Comparison of ENCODE assay signal across 8 cellular contexts in the genomic region with DNA sequence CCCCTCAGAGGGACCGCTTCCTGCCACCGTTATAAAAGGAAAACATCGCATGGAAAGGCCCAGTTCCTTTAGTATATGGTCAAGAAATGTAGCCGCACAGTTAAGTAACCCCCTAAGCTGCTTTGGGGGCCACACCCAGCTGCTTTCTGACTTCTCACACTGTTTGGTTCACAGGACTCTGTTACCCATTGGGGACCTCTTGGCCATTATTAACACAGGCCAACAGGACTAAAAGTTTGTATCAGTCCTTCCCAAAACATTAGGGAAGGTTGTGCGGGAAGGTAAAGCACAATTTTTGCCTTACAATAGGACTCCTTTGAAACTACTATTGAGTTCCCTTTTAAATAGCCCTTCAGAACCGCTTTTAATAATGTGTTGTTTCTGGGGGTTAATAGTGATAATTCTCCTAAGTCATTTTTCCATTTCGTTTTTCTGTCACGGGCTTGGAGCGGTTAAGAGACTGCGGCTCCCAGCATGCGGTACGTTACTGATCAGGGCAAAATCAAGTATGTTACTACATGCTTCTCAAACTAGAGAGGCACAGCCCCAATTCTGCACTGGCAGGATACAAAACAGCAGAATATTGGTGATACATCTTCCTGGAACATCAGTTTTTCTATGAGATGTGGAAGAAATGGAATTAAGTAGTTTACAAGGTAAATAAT. TPM values are rescaled to one million over a fixed set of nuclear protein-coding genes. Genes with fewer than 3 reads are reported as not detected.
DNase-seq lines count a peak whose midpoint lies in the region; ATAC-seq and TF ChIP-seq lines count a peak whose summit lies in the region.

No MANE protein-coding gene starts in this region.

- no peaks in the 10 kb centered on the region for H3K9me3 ChIP-seq in subcutaneous abdominal adipose tissue (ENCODE audit: control insufficient read depth in 5 of 5, low read length in 5 of 5)

- CTCF ChIA-PET in WTC11 (lab: Charles Lee): interaction anchor here (0.6 to 2.0 kb wide), 8 partner anchors 11 to 120 kb away, joined by 3 to 20 read pairs (median 8); no protein-coding TSS in a partner anchor

- DNase-seq in activated T-cell treated with anti-CD3 and anti-CD28 coated beads, Interleukin-2, amount 50 U/mL, for 4 hours: no peak
- DNase-seq in activated T-cell treated with anti-CD3 and anti-CD28 coated beads, Interleukin-2, amount 50 U/mL, for 1 hour: no peak
- DNase-seq in WTC11 (ENCODE audit: low spot score) (no peak), kidney glomerular epithelial cell (lab: John Stamatoyannopoulos, UW) (no peak)

- peak overlapping the region; percentile 4 to 88 (median 76) for H3K9ac ChIP-seq in subcutaneous abdominal adipose tissue (ENCODE audit: low read length in 5 of 5)

- H3K27me3 Mint-ChIP-seq in activated T-cell treated with anti-CD3 and anti-CD28 coated beads, Interleukin-2, amount 50 U/mL, for 4 hours (ENCODE audit: low read depth): no peaks in the 10 kb centered on the region
- no peaks in the 10 kb centered on the region for H3K27me3 Mint-ChIP-seq in WTC11 (ENCODE audit: low read depth)

- H3K36me3 Mint-ChIP-seq in activated T-cell treated with anti-CD3 and anti-CD28 coated beads, Interleukin-2, amount 50 U/mL, for 4 hours (ENCODE audit: insufficient read depth): peaks cover 14% of the 10 kb centered on the region
- peaks cover 10% of the 10 kb centered on the region; the same call in 1 of the 2 replicates for H3K36me3 Mint-ChIP-seq in WTC11

- H3K4me3 ChIP-seq in iPS-11a (ENCODE audit: low read depth, low read length) (peak overlapping the region; percentile 79), subcutaneous abdominal adipose tissue (ENCODE audit: low read depth in 1 of 5, low read length in 5 of 5) (peak overlapping the region; percentile 79 to 92 (median 86))

- ATAC-seq in activated T-cell treated with anti-CD3 and anti-CD28 coated beads, Interleukin-2, amount 50 U/mL, for 4 hours: no peak
- ATAC-seq in WTC11 (no peak), HG03432 (IDR thresholded peaks at IDR 0.05; ENCODE audit: unreplicated experiment) (no peak), GM19328 (IDR thresholded peaks at IDR 0.05; ENCODE audit: unreplicated experiment) (no peak)

- no peaks in the 10 kb centered on the region for H3K27me3 ChIP-seq in subcutaneous abdominal adipose tissue (ENCODE audit: control insufficient read depth in 5 of 5, insufficient read depth in 4 of 5, low read length in 5 of 5)

- H3K27ac Mint-ChIP-seq in WTC11: peak overlapping the region; percentile 13; the same call in 1 of the 2 replicates

- peak overlapping the region; percentile 91 for H3K4me3 Mint-ChIP-seq in activated T-cell treated with anti-CD3 and anti-CD28 coated beads, Interleukin-2, amount 50 U/mL, for 4 hours
- H3K4me3 Mint-ChIP-seq in WTC11: peak overlapping the region; percentile 89

- peaks cover 0 to 12% (median 11%) of the 10 kb centered on the region in 5 donors for H3K4me1 ChIP-seq in subcutaneous abdominal adipose tissue (ENCODE audit: control insufficient read depth in 5 of 5, insufficient read depth in 5 of 5, low read length in 5 of 5)

- peaks cover 14% of the 10 kb centered on the region for H3K4me1 Mint-ChIP-seq in activated T-cell treated with anti-CD3 and anti-CD28 coated beads, Interleukin-2, amount 50 U/mL, for 4 hours (ENCODE audit: low read depth)
- H3K4me1 Mint-ChIP-seq in WTC11: peaks cover 4% of the 10 kb centered on the region

- peak overlapping the region; percentile 87 for H3K27ac ChIP-seq in subcutaneous abdominal adipose tissue (ENCODE audit: low read depth, low read length)

- H3K9me3 Mint-ChIP-seq in activated T-cell treated with anti-CD3 and anti-CD28 coated beads, Interleukin-2, amount 50 U/mL, for 4 hours: no peaks in the 10 kb centered on the region
- no peaks in the 10 kb centered on the region for H3K9me3 Mint-ChIP-seq in WTC11

- POLR2A ChIA-PET in WTC11 (lab: Charles Lee): no interaction called here

- H3K36me3 ChIP-seq in subcutaneous abdominal adipose tissue (ENCODE audit: control insufficient read depth in 5 of 5, insufficient read depth in 5 of 5, low read length in 5 of 5): peaks cover 0 to 14% (median 11%) of the 10 kb centered on the region in 5 donors

- TF ChIP-seq CTCF in WTC11 (IDR thresholded peaks at IDR 0.05): no peak

TF ChIP-seq in WTC11, 78 proteins besides CTCF, POLR2A, EP300 and RAD21:
- TF ChIP-seq SMAD4 (CRISPR knock-in tag; IDR thresholded peaks at IDR 0.05) (no peak), NR3C1 (CRISPR knock-in tag; conservative IDR thresholded peaks at IDR 0.05; ENCODE audit: low read depth) (no peak), ESRRA (CRISPR knock-in tag; IDR thresholded peaks at IDR 0.05; ENCODE audit: borderline replicate concordance) (no peak), ATF1 (CRISPR knock-in tag; IDR thresholded peaks at IDR 0.05) (no peak), NFATC4 (CRISPR knock-in tag; IDR thresholded peaks at IDR 0.05) (no peak), ATF3 (CRISPR knock-in tag; conservative IDR thresholded peaks at IDR 0.05) (no peak), RORB (CRISPR knock-in tag; IDR thresholded peaks at IDR 0.05) (no peak), ZNF396 (CRISPR knock-in tag; IDR thresholded peaks at IDR 0.05; ENCODE audit: borderline replicate concordance) (no peak), ZMAT4 (CRISPR knock-in tag; IDR thresholded peaks at IDR 0.05) (no peak), ZNF317 (CRISPR knock-in tag; IDR thresholded peaks at IDR 0.05; ENCODE audit: borderline replicate concordance, low read depth) (no peak), TEAD1 (CRISPR knock-in tag; IDR thresholded peaks at IDR 0.05) (no peak)
- TF ChIP-seq, protein P1, sequence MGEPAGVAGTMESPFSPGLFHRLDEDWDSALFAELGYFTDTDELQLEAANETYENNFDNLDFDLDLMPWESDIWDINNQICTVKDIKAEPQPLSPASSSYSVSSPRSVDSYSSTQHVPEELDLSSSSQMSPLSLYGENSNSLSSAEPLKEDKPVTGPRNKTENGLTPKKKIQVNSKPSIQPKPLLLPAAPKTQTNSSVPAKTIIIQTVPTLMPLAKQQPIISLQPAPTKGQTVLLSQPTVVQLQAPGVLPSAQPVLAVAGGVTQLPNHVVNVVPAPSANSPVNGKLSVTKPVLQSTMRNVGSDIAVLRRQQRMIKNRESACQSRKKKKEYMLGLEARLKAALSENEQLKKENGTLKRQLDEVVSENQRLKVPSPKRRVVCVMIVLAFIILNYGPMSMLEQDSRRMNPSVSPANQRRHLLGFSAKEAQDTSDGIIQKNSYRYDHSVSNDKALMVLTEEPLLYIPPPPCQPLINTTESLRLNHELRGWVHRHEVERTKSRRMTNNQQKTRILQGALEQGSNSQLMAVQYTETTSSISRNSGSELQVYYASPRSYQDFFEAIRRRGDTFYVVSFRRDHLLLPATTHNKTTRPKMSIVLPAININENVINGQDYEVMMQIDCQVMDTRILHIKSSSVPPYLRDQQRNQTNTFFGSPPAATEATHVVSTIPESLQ (CRISPR knock-in tag; IDR thresholded peaks at IDR 0.05): no peak

RNA-seq across cellular contexts. Expression of gene RPP40, which starts 0.7 kb away (rescaled TPM):
- total RNA-seq in activated T-cell treated with anti-CD3 and anti-CD28 coated beads, Interleukin-2, amount 50 U/mL, for 4 hours: 10 to 100 TPM; 27.2 to 29.7 (median 28.5) TPM
- 10.1 to 12.2 TPM (median 10.9 TPM) in 3 replicates for total RNA-seq in WTC11 (2021)
